In genomic region chr13:44904982-44905381, GRCh38 we compare ENCODE assay signal across 8 cellular contexts.
A peak's percentile ranks its signal among the peaks of the same experiment; 100 is the strongest.
DNase-seq lines count a peak whose midpoint lies in the region; ATAC-seq, FAIRE-seq and TF ChIP-seq lines count a peak whose summit lies in the region.

No MANE protein-coding gene starts in this region.

- H3K4me3 ChIP-seq in SJCRH30 (no peak overlapping the region), prostate gland (no peak overlapping the region)

- H3K27ac ChIP-seq in SJCRH30 (no peak overlapping the region), prostate gland (peak overlapping the region; percentile 70 to 72)

- 15% methylated on average over 5 of the region's 5 CpGs for WGBS in prostate gland

- no peaks in the 10 kb centered on the region for H3K36me3 Mint-ChIP-seq in activated naive CD8-positive, alpha-beta T cell treated with anti-CD3 and anti-CD28 coated beads, Interleukin-2, amount 50 U/mL, for 24 hours (ENCODE audit: low read depth)

- H3K4me1 ChIP-seq in SJCRH30, result peaks cover 29% of the 10 kb centered on the region
- H3K4me1 ChIP-seq in prostate gland (replicated peaks), result peaks cover 20% of the 10 kb centered on the region

- H3K27me3 ChIP-seq in SJCRH30, result no peaks in the 10 kb centered on the region
- no peaks in the 10 kb centered on the region for H3K27me3 ChIP-seq in prostate gland (replicated peaks; ENCODE audit: insufficient read depth)

- DNase-seq in DMS53 treated with DMSO at 0.1 percent for 48 hours (lab: John Stamatoyannopoulos, UW; ENCODE audit: unreplicated experiment) (peak; percentile 30), SJCRH30 (peak; percentile 20 to 46), globus pallidus (ENCODE audit: low spot score) (peak; percentile 58), prostate gland (ENCODE audit: low spot score) (peak; percentile 50), middle frontal gyrus (ENCODE audit: extremely low spot score, low spot score) (no peak), NCI-H2107 (lab: John Stamatoyannopoulos, UW) (no peak), RCC 7860 (ENCODE audit: low spot score) (no peak)
- DNase-seq in activated naive CD8-positive, alpha-beta T cell treated with anti-CD3 and anti-CD28 coated beads, Interleukin-2, amount 50 U/mL, for 24 hours, result no peak

- H3K27ac Mint-ChIP-seq in activated naive CD8-positive, alpha-beta T cell treated with anti-CD3 and anti-CD28 coated beads, Interleukin-2, amount 50 U/mL, for 24 hours, result no peak overlapping the region

- no peak for ATAC-seq in activated naive CD8-positive, alpha-beta T cell treated with anti-CD3 and anti-CD28 coated beads, Interleukin-2, amount 50 U/mL, for 24 hours

- H3K27me3 Mint-ChIP-seq in activated naive CD8-positive, alpha-beta T cell treated with anti-CD3 and anti-CD28 coated beads, Interleukin-2, amount 50 U/mL, for 24 hours, result peaks cover 5% of the 10 kb centered on the region

- no peak overlapping the region for H3K4me3 Mint-ChIP-seq in activated naive CD8-positive, alpha-beta T cell treated with anti-CD3 and anti-CD28 coated beads, Interleukin-2, amount 50 U/mL, for 24 hours

- H3K4me1 Mint-ChIP-seq in activated naive CD8-positive, alpha-beta T cell treated with anti-CD3 and anti-CD28 coated beads, Interleukin-2, amount 50 U/mL, for 24 hours, result no peaks in the 10 kb centered on the region

- TF ChIP-seq CTCF in prostate gland (IDR thresholded peaks at IDR 0.05), result no peak

- H3K9me3 Mint-ChIP-seq in activated naive CD8-positive, alpha-beta T cell treated with anti-CD3 and anti-CD28 coated beads, Interleukin-2, amount 50 U/mL, for 24 hours, result no peaks in the 10 kb centered on the region

- H3K9me3 ChIP-seq in SJCRH30 (replicated peaks) (no peaks in the 10 kb centered on the region), prostate gland (no peaks in the 10 kb centered on the region)

- intact Hi-C loops in prostate gland (cut with DNase I), result loop anchor here (10.0 kb wide), 1 partner anchor 50 kb away; no protein-coding TSS in a partner anchor

- no peak for FAIRE-seq in RCC 7860 (lab: Jason Lieb, UNC)

- H3K36me3 ChIP-seq in SJCRH30 (no peaks in the 10 kb centered on the region), prostate gland (no peaks in the 10 kb centered on the region)

- TF ChIP-seq POLR2A in prostate gland (IDR thresholded peaks at IDR 0.05), result no peak

Comparison
In these comparisons a context has a peak if more than half of its experiments do, and no peak if none do; other contexts are left out.
1. DNase-seq: peak in DMS53 treated with DMSO at 0.1 percent for 48 hours (single experiment), SJCRH30 (2 of 2), globus pallidus (single experiment) and prostate gland (single experiment); none in activated naive CD8-positive, alpha-beta T cell treated with anti-CD3 and anti-CD28 coated beads, Interleukin-2, amount 50 U/mL, for 24 hours (single experiment), middle frontal gyrus (single experiment), NCI-H2107 (single experiment) and RCC 7860 (single experiment).